10 cellular contexts compared by ENCODE assay signal in the genomic region with DNA sequence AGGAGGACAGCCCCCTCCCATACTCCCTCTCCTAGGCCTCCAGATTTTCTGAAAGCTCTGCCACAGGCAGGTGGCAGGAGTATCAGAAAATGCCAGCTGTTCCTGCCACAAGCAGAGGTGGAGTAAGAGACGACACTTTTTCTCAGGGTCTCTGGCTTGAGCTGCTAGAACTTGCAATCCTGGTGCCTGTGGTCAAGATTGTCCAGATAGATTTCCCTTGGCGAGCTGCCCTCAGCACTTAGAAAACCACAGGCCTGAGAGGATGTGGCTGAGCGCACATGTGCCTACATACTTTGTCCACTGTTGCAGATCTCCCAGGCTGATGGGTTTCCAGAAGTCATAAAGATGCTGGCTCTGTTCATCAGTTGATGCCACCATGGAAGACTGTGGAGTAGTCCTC.
A peak's percentile ranks its signal among the peaks of the same experiment; 100 is the strongest.
DNase-seq lines count a peak whose midpoint lies in the region; FAIRE-seq and TF ChIP-seq lines count a peak whose summit lies in the region.
"Had no signal": no experiment of that assay in that cellular context is flagged by ENCODE, and none has a peak within 500 bp of the region (broad histone marks: within the 10 kb centered on the region; RNA-seq: fewer than 3 reads in every experiment).

No MANE protein-coding gene starts in this region.

- no peak for FAIRE-seq in HTR-8/SVneo (lab: Jason Lieb, UNC)

- no peaks in the 10 kb centered on the region for H3K9me3 ChIP-seq in AG04450 (ENCODE audit: control insufficient read depth, insufficient read depth, low read length)

- DNase-seq in AG04450 (ENCODE audit: low read depth, low spot score), result peak; percentile 80
- DNase-seq in HTR-8/SVneo (ENCODE audit: insufficient read length, low spot score), result peak; percentile 78
- DNase-seq in astrocyte of the hippocampus (ENCODE audit: low read depth, low spot score), result peak; percentile 94
- DNase-seq in kidney epithelial cell (ENCODE audit: low read depth), result peak; percentile 89
- DNase-seq in globus pallidus (ENCODE audit: low spot score), result no peak
- no peak for DNase-seq in NCI-H2107 treated with DMSO at 0.1 percent for 48 hours (lab: John Stamatoyannopoulos, UW; ENCODE audit: unreplicated experiment)
- DNase-seq in HUDEP-2 (lab: John Stamatoyannopoulos, UW; ENCODE audit: unreplicated experiment in 76 of 76), result no peak
- no peak for DNase-seq in NCI-H1694 (lab: John Stamatoyannopoulos, UW)
- DNase-seq: NCI-H2227 treated with DMSO at 0.1 percent for 48 hours; stimulated activated CD4-positive, alpha-beta T cell treated with anti-CD3 and anti-CD28 coated beads, Interleukin-4, amount 100 ng/mL, for 24 hours had no signal

- H3K27ac ChIP-seq in AG04450 (ENCODE audit: low read depth, low read length), result peak overlapping the region; percentile 42

- POLR2A ChIA-PET in AG04450 (lab: Yijun Ruan, JAX), result interaction anchor here (1.4 kb wide), 1 partner anchor 68 kb away, joined by 5 read pairs; no protein-coding TSS in a partner anchor

- CTCF ChIA-PET in AG04450 (lab: Charles Lee), result interaction anchor here (1.3 to 1.4 kb wide), 4 partner anchors 24 to 387 kb away, joined by 3 to 4 read pairs (median 3); no protein-coding TSS in a partner anchor

- H3K4me3 ChIP-seq in AG04450 (ENCODE audit: low read depth, low read length) (no peak overlapping the region), kidney epithelial cell (ENCODE audit: low read depth, low read length) (no peak overlapping the region)

- H3K36me3 ChIP-seq in kidney epithelial cell (ENCODE audit: control insufficient read depth, insufficient read depth, low read length), result no peaks in the 10 kb centered on the region

- peaks cover 4% of the 10 kb centered on the region for H3K27me3 ChIP-seq in AG04450 (ENCODE audit: control insufficient read depth, insufficient read depth, low read length)
- H3K27me3 ChIP-seq in kidney epithelial cell (ENCODE audit: control insufficient read depth, insufficient read depth, low read length), result peaks cover 5% of the 10 kb centered on the region

- TF ChIP-seq CTCF in AG04450 (IDR thresholded peaks at IDR 0.05; ENCODE audit: low read depth, low read length), result no peak
- peak; percentile 19 for TF ChIP-seq CTCF in kidney epithelial cell (IDR thresholded peaks at IDR 0.05; ENCODE audit: insufficient read depth, low read length, poor library complexity, severe bottlenecking)

Comparison
In these comparisons a context has a peak if more than half of its experiments do, and no peak if none do; other contexts are left out.
1. DNase-seq: peak in AG04450 (single experiment), HTR-8/SVneo (single experiment), astrocyte of the hippocampus (single experiment) and kidney epithelial cell (single experiment); none in globus pallidus (single experiment), NCI-H2107 treated with DMSO at 0.1 percent for 48 hours (single experiment), HUDEP-2 (0 of 76) and NCI-H1694 (single experiment).